In the genomic region with DNA sequence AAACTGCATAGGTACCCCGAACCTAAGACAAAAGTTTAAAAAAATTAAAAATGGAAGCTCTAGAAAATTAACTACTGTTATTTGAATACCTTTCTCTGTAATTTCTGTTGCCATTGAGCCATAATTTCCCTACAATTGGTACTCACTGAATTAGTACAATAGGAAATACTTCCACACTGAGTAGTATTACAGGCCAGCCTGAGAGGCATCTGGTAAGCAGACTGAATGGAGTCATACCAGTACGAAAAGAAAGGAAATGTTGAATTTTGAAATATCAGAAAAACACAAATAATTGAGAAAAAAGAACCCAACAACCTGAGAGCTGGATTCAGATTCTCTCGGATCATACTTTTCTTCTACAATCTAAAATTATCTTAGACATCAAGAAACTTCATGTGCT, we compare ENCODE assay signal across 25 cellular contexts.
"Had no signal": no experiment of that assay in that cellular context is flagged by ENCODE, and none has a peak within 500 bp of the region (broad histone marks: within the 10 kb centered on the region; RNA-seq: fewer than 3 reads in every experiment).

No MANE protein-coding gene starts in this region.

- H3K79me2 ChIP-seq: hepatocyte had no signal

- H3K27me3 ChIP-seq: colonic mucosa, dorsolateral prefrontal cortex, esophagus muscularis mucosa, esophagus squamous epithelium, foreskin keratinocyte, gastrocnemius medialis, gastroesophageal sphincter, heart left ventricle, heart right ventricle, hepatocyte had no signal

- H3K4me3 Mint-ChIP-seq: dendritic cell treated with granulocyte-macrophage colony-stimulating factor and Interleukin-4, amounts not matched to agents 40 ng/mL and 50 ng/mL, for 4 days; effector memory CD8-positive, alpha-beta T cell; endodermal cell had no signal

- DNase-seq: colonic mucosa; cortex of kidney; dermis blood vessel endothelial cell; dorsolateral prefrontal cortex; effector CD4-positive, alpha-beta T cell; effector CD8-positive, alpha-beta T cell; effector memory CD4-positive, alpha-beta T cell; effector memory CD8-positive, alpha-beta T cell; endodermal cell; erythroblast; esophagus squamous epithelium; foreskin keratinocyte; foreskin melanocyte; gastrocnemius medialis; glutamatergic neuron; head of caudate nucleus; heart left ventricle; heart right ventricle had no signal

- H3K4me1 Mint-ChIP-seq: endodermal cell had no signal

- H3K27ac Mint-ChIP-seq: dendritic cell treated with granulocyte-macrophage colony-stimulating factor and Interleukin-4, amounts not matched to agents 40 ng/mL and 50 ng/mL, for 4 days; effector memory CD8-positive, alpha-beta T cell; endodermal cell had no signal

- H3K36me3 ChIP-seq: colonic mucosa, esophagus muscularis mucosa, esophagus squamous epithelium, gastrocnemius medialis, gastroesophageal sphincter, heart left ventricle, heart right ventricle had no signal

- H3K9me3 ChIP-seq: colonic mucosa, esophagus muscularis mucosa, esophagus squamous epithelium, gastrocnemius medialis, gastroesophageal sphincter had no signal

- H3K4me3 ChIP-seq: colonic mucosa, coronary artery, dorsolateral prefrontal cortex, esophagus muscularis mucosa, esophagus squamous epithelium, gastrocnemius medialis, gastroesophageal sphincter, heart left ventricle, heart right ventricle, hepatocyte had no signal

- ATAC-seq: effector memory CD8-positive, alpha-beta T cell; esophagus mucosa; foreskin keratinocyte; gastrocnemius medialis; gastroesophageal sphincter; heart left ventricle; heart right ventricle had no signal

- H3K4me1 ChIP-seq: colonic mucosa, foreskin keratinocyte, gastrocnemius medialis had no signal

- H2AFZ ChIP-seq: hepatocyte had no signal

- H3K9me3 Mint-ChIP-seq: dendritic cell treated with granulocyte-macrophage colony-stimulating factor and Interleukin-4, amounts not matched to agents 40 ng/mL and 50 ng/mL, for 4 days; endodermal cell had no signal

- H3K27ac ChIP-seq: colonic mucosa, coronary artery, dorsolateral prefrontal cortex, epithelial cell of prostate, esophagus muscularis mucosa, esophagus squamous epithelium, foreskin keratinocyte, gastrocnemius medialis, gastroesophageal sphincter, heart left ventricle, heart right ventricle, hepatocyte had no signal

- H3K4me2 ChIP-seq: hepatocyte had no signal

- H3K27me3 Mint-ChIP-seq: dendritic cell treated with granulocyte-macrophage colony-stimulating factor and Interleukin-4, amounts not matched to agents 40 ng/mL and 50 ng/mL, for 4 days; effector memory CD8-positive, alpha-beta T cell had no signal
